Comparison of ENCODE assay signal across 8 cellular contexts in the genomic region with DNA sequence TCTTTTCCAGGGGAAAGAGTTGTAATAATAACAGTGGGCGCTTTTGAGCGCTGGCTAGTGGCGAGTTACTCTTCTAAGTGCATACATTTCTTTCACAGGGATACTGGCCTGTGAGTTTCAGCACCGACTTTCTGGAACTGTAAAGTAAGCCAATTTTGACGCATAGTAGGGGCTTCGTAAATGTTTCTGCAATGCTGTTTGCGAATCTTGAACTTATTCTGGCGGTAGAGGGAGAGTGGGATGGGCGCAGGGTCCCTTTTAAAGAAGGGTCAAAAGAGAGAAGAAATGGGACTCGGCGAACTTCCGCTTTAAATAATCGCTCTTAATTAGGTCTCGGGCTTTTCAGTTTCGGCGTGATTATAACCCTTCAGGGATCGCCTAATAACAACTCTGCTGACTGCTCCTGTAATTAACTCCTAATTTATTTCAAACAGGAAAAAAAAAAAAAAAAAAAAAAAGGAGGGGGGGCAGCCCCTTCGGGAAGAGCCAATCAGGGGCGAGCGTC. TPM values are rescaled to one million over a fixed set of nuclear protein-coding genes. Genes with fewer than 3 reads are reported as not detected.
DNase-seq lines count a peak whose midpoint lies in the region; ATAC-seq and TF ChIP-seq lines count a peak whose summit lies in the region.

No MANE protein-coding gene starts in this region.

- in situ Hi-C loops in SK-MEL-5 (cut with HindIII; ENCODE audit: low pct_unique_long_range_greater_than_20kb, low sequenced_read_pairs) = no loop called here

- ATAC-seq in omental fat pad (ENCODE audit: low FRiP score) = no peak

- TF ChIP-seq CTCF in esophagus squamous epithelium (IDR thresholded peaks at IDR 0.05) (no peak), ovary (IDR thresholded peaks at IDR 0.05) (no peak), omental fat pad (IDR thresholded peaks at IDR 0.05) (no peak)

- H3K27me3 ChIP-seq in esophagus squamous epithelium (peaks cover 26 to 100% (median 41%) of the 10 kb centered on the region in 4 donors), ovary (no peaks in the 10 kb centered on the region)

- H3K36me3 ChIP-seq in esophagus squamous epithelium (no peaks in the 10 kb centered on the region), ovary (no peaks in the 10 kb centered on the region)

- peaks cover 7 to 44% (median 12%) of the 10 kb centered on the region in 3 donors for H3K4me1 ChIP-seq in esophagus squamous epithelium
- H3K4me1 ChIP-seq in ovary (ENCODE audit: insufficient read depth) = peaks cover 3% of the 10 kb centered on the region

- no peak for TF ChIP-seq POLR2A in esophagus squamous epithelium (IDR thresholded peaks at IDR 0.05)
- TF ChIP-seq POLR2A in ovary (IDR thresholded peaks at IDR 0.05) = no peak

- H3K4me3 ChIP-seq in esophagus squamous epithelium = peak overlapping the region; percentile 44 to 76 (median 53)
- peak overlapping the region; percentile 46 for H3K4me3 ChIP-seq in ovary

- intact Hi-C loops in esophagus squamous epithelium (cut with DNase I) (no loop called here), ovary (cut with DNase I) (no loop called here)

- no peak for TF ChIP-seq EP300 in ovary (IDR thresholded peaks at IDR 0.05)

- H3K27ac ChIP-seq in esophagus squamous epithelium (no peak overlapping the region), ovary (no peak overlapping the region)

- WGBS in esophagus squamous epithelium, 2 donors = 2 to 6% methylated on average over 18 to 20 of the region's 20 CpGs
- 2 to 3% (median 2%) methylated on average over 20 of the region's 20 CpGs for WGBS in ovary, 3 donors

- H3K9me3 ChIP-seq in esophagus squamous epithelium = no peaks in the 10 kb centered on the region
- H3K9me3 ChIP-seq in ovary = no peaks in the 10 kb centered on the region

- DNase-seq in COR-L47 (lab: John Stamatoyannopoulos, UW) = peak; percentile 92
- peak; percentile 17 for DNase-seq in SK-MEL-5 (ENCODE audit: low read depth, low spot score)
- no peak for DNase-seq in esophagus squamous epithelium (lab: John Stamatoyannopoulos, UW)
- no peak for DNase-seq in ovary
- DNase-seq in middle frontal gyrus (ENCODE audit: extremely low spot score, low spot score) = no peak
- DNase-seq in effector CD4-positive, alpha-beta T cell = no peak
- DNase-seq in HuH-7.5 (ENCODE audit: low spot score) = no peak
- DNase-seq in omental fat pad (ENCODE audit: low spot score) = no peak

RNA-seq across cellular contexts. Expression of a gene that starts 0.4 kb away (rescaled TPM):
- total RNA-seq in SK-MEL-5 (2014; rRNA removed; shearing (Covaris generic)) = 2.0 and 3.5 TPM in 2 replicates
- polyA plus RNA-seq in SK-MEL-5 (2015; cell fraction: cytosol; rRNA removed) = 2.8 and 4.3 TPM in 2 replicates
- polyA plus RNA-seq in SK-MEL-5 (2015; cell fraction: nucleus; rRNA removed) = 1.3 and 1.7 TPM in 2 replicates
- 1 to 10 TPM in 2 of 4 donors, under 1 TPM in 1, not detected in 1; 0.19 to 2.5 (median 1.6) TPM for total RNA-seq in esophagus squamous epithelium
- total RNA-seq in ovary = under 1 TPM in 4 of 7 donors, not detected in 3; 0.24 to 0.80 (median 0.43) TPM
- polyA plus RNA-seq in ovary = under 1 TPM; 0.41 to 0.83 TPM
- 1 to 10 TPM in 2 of 4 donors, under 1 TPM in 1, not detected in 1; 0.75 to 1.4 (median 1.2) TPM for total RNA-seq in omental fat pad

Comparison
In these comparisons a context has a peak if more than half of its experiments do, and no peak if none do; other contexts are left out.
1. DNase-seq: peak in COR-L47 (single experiment) and SK-MEL-5 (single experiment); none in esophagus squamous epithelium (single experiment), ovary (0 of 5), middle frontal gyrus (single experiment), effector CD4-positive, alpha-beta T cell (single experiment), HuH-7.5 (single experiment) and omental fat pad (single experiment).